In the genomic region with DNA sequence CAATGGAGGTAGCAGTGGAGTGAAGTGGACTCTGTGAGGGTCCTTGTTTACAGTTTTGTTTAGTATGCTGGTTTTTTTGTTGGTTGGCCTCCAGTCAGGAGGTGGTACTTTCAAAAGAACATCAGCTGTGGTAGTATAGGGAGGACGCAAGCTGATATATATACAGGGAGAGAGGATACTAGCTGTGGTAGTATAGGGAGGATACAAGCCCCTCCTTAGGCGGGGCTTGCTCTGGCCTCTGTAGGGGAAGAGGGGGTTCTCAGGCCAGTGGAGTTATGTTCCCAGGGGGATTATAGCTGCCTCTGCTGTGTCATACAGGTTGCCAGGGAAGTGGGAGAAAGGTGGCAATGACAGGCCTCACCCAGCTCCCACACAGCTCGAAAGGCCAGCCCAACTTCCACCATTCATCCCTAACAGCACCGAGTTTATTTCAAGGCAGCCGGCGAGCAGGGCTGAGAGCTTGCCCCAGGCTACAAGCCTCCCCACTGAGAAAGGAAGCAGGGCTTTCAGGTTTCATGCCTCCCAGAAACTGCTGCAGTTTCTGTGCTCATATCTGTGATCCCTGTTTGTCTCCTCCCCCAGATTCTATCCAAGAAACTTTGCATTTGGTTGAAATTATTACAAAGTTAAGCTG, we compare ENCODE assay signal across 24 cellular contexts. TPM values are rescaled to one million over a fixed set of nuclear protein-coding genes. Genes with fewer than 3 reads are reported as not detected.
"Had no signal": no experiment of that assay in that cellular context is flagged by ENCODE, and none has a peak within 500 bp of the region (broad histone marks: within the 10 kb centered on the region; RNA-seq: fewer than 3 reads in every experiment).

No MANE protein-coding gene starts in this region.

- DNase-seq: activated CD4-positive, alpha-beta memory T cell treated with anti-CD3 and anti-CD28 coated beads for 36 hours; activated CD4-positive, alpha-beta T cell treated with anti-CD3 and anti-CD28 coated beads for 1 hour; activated gamma-delta T cell treated with Interleukin-2 at 50 U/mL for 16 hours; activated naive CD8-positive, alpha-beta T cell treated with anti-CD3 and anti-CD28 coated beads, Interleukin-2, amount 10 ng/mL, durations not matched to agents 7 days and 5 days; activated T-cell treated with anti-CD3 and anti-CD28 coated beads, Interleukin-2, amount 50 U/mL, for 72 hours; aorta; dermis blood vessel endothelial cell; hypothalamus; left colon; mucosa of descending colon; naive thymus-derived CD8-positive, alpha-beta T cell; occipital lobe; spleen; stimulated activated CD4-positive, alpha-beta T cell treated with anti-CD3 and anti-CD28 coated beads, Interleukin-1b, Interleukin-23, amount 100 ng/mL, for 48 hours; stimulated activated naive B cell treated with anti-CD40 and anti-IgM and Interleukin-4, amounts not matched to agents 10 μg/mL and 1 μg/mL and 100 μg/mL, for 72 hours; substantia nigra; transverse colon had no signal

- H3K27me3 ChIP-seq: breast epithelium, right lobe of liver, spleen, transverse colon had no signal

- H3K4me3 ChIP-seq: breast epithelium, lung, mucosa of descending colon, prostate gland, right lobe of liver, spleen, transverse colon had no signal

- H3K4me1 ChIP-seq: breast epithelium, prostate gland, right lobe of liver, spleen, transverse colon had no signal

- H3K27ac ChIP-seq: breast epithelium, prostate gland, right lobe of liver, spleen, transverse colon had no signal

- H3K36me3 ChIP-seq: breast epithelium, prostate gland, right lobe of liver, spleen, transverse colon had no signal

- H3K9me3 ChIP-seq: breast epithelium, mucosa of descending colon, prostate gland, right lobe of liver, transverse colon had no signal

RNA-seq across cellular contexts. Expression of a gene that starts 10.4 kb away (rescaled TPM):
- total RNA-seq: activated CD4-positive, alpha-beta memory T cell treated with anti-CD3 and anti-CD28 coated beads for 36 hours; activated naive CD8-positive, alpha-beta T cell treated with anti-CD3 and anti-CD28 coated beads, Interleukin-2, amount 10 ng/mL, durations not matched to agents 7 days and 5 days; activated T-cell treated with anti-CD3 and anti-CD28 coated beads, Interleukin-2, amount 50 U/mL, for 72 hours; aorta; breast epithelium; cerebellum; dermis blood vessel endothelial cell; glomerular endothelial cell; left colon; lung; mucosa of descending colon; naive thymus-derived CD8-positive, alpha-beta T cell; occipital lobe; prostate gland; right lobe of liver; spleen; transverse colon had no signal
- polyA plus RNA-seq: aorta; esophagus; lung; naive thymus-derived CD8-positive, alpha-beta T cell; spleen had no signal

RNA-seq across cellular contexts. Expression of a gene that starts 22.6 kb away (rescaled TPM):
- total RNA-seq: activated CD4-positive, alpha-beta memory T cell treated with anti-CD3 and anti-CD28 coated beads for 36 hours; activated naive CD8-positive, alpha-beta T cell treated with anti-CD3 and anti-CD28 coated beads, Interleukin-2, amount 10 ng/mL, durations not matched to agents 7 days and 5 days; activated T-cell treated with anti-CD3 and anti-CD28 coated beads, Interleukin-2, amount 50 U/mL, for 72 hours; aorta; breast epithelium; cerebellum; dermis blood vessel endothelial cell; glomerular endothelial cell; left colon; lung; mucosa of descending colon; naive thymus-derived CD8-positive, alpha-beta T cell; occipital lobe; prostate gland; right lobe of liver; spleen; transverse colon had no signal
- polyA plus RNA-seq: esophagus; naive thymus-derived CD8-positive, alpha-beta T cell had no signal

RNA-seq across cellular contexts. Expression of a gene that starts 26.2 kb away (rescaled TPM):
- total RNA-seq: activated CD4-positive, alpha-beta memory T cell treated with anti-CD3 and anti-CD28 coated beads for 36 hours; activated naive CD8-positive, alpha-beta T cell treated with anti-CD3 and anti-CD28 coated beads, Interleukin-2, amount 10 ng/mL, durations not matched to agents 7 days and 5 days; activated T-cell treated with anti-CD3 and anti-CD28 coated beads, Interleukin-2, amount 50 U/mL, for 72 hours; aorta; breast epithelium; cerebellum; dermis blood vessel endothelial cell; glomerular endothelial cell; left colon; mucosa of descending colon; naive thymus-derived CD8-positive, alpha-beta T cell; occipital lobe; prostate gland; right lobe of liver; spleen; transverse colon had no signal
- polyA plus RNA-seq: aorta; esophagus; lung; naive thymus-derived CD8-positive, alpha-beta T cell; spleen had no signal

RNA-seq across cellular contexts. Expression of a gene that starts 40.2 kb away (rescaled TPM):
- total RNA-seq: activated CD4-positive, alpha-beta memory T cell treated with anti-CD3 and anti-CD28 coated beads for 36 hours; activated naive CD8-positive, alpha-beta T cell treated with anti-CD3 and anti-CD28 coated beads, Interleukin-2, amount 10 ng/mL, durations not matched to agents 7 days and 5 days; aorta; cerebellum; dermis blood vessel endothelial cell; glomerular endothelial cell; left colon; lung; mucosa of descending colon; naive thymus-derived CD8-positive, alpha-beta T cell; occipital lobe; prostate gland; right lobe of liver; spleen; transverse colon had no signal
- polyA plus RNA-seq: aorta; esophagus; lung; naive thymus-derived CD8-positive, alpha-beta T cell; spleen had no signal

RNA-seq across cellular contexts. Expression of a gene that starts 48.2 kb away (rescaled TPM):
- total RNA-seq: activated CD4-positive, alpha-beta memory T cell treated with anti-CD3 and anti-CD28 coated beads for 36 hours; activated naive CD8-positive, alpha-beta T cell treated with anti-CD3 and anti-CD28 coated beads, Interleukin-2, amount 10 ng/mL, durations not matched to agents 7 days and 5 days; activated T-cell treated with anti-CD3 and anti-CD28 coated beads, Interleukin-2, amount 50 U/mL, for 72 hours; aorta; dermis blood vessel endothelial cell; glomerular endothelial cell; left colon; lung; mucosa of descending colon; naive thymus-derived CD8-positive, alpha-beta T cell; occipital lobe; prostate gland; right lobe of liver; spleen had no signal
- polyA plus RNA-seq: aorta; esophagus; lung; naive thymus-derived CD8-positive, alpha-beta T cell; spleen had no signal
